8 cellular contexts compared by ENCODE assay signal in genomic region chrX:139931646-139932076, GRCh38. TPM values are rescaled to one million over a fixed set of nuclear protein-coding genes. Genes with fewer than 3 reads are reported as not detected.
DNase-seq lines count a peak whose midpoint lies in the region; ATAC-seq lines count a peak whose summit lies in the region.

No MANE protein-coding gene starts in this region.

- peaks cover 0 to 3% of the 10 kb centered on the region in 2 donors for H3K27me3 ChIP-seq in stomach smooth muscle (ENCODE audit: control insufficient read depth in 1 of 2, insufficient read depth in 2 of 2, low read length in 2 of 2)

- H3K4me1 ChIP-seq in stomach smooth muscle (ENCODE audit: control insufficient read depth, insufficient read depth, low read length): peaks cover 2% of the 10 kb centered on the region

- H3K4me3 ChIP-seq in stomach smooth muscle (ENCODE audit: low read length in 2 of 2): peak overlapping the region; percentile 68 to 76

- H3K9me3 ChIP-seq in stomach smooth muscle (ENCODE audit: control insufficient read depth in 2 of 2, low read length in 2 of 2): no peaks in the 10 kb centered on the region

- no peaks in the 10 kb centered on the region for H3K36me3 Mint-ChIP-seq in T-helper 2 cell treated with Interferon-gamma antibody and Interleukin-4, amounts not matched to agents 5 μg/mL and 100 μg/mL, for 36 hours (ENCODE audit: low read depth)
- H3K36me3 Mint-ChIP-seq in activated T-helper 2 cell treated with anti-CD3 and anti-CD28 coated beads, Interferon-gamma antibody, Interleukin-2, Interleukin-4, amounts not matched to agents 10 μg/mL and 5 μg/mL and 100 μg/mL, durations not matched to agents 14 hours and 24 hours and 36 hours (ENCODE audit: low read depth): peaks cover 12% of the 10 kb centered on the region
- H3K36me3 Mint-ChIP-seq in immature natural killer cell: no peaks in the 10 kb centered on the region

- no peak for ATAC-seq in GM19351 (IDR thresholded peaks at IDR 0.05; ENCODE audit: unreplicated experiment)

- no peak for DNase-seq in T-helper 2 cell treated with Interferon-gamma antibody and Interleukin-4, amounts not matched to agents 5 μg/mL and 100 μg/mL, for 36 hours (ENCODE audit: low spot score)
- DNase-seq in T-helper 2 cell: no peak
- DNase-seq in activated T-helper 2 cell treated with anti-CD3 and anti-CD28 coated beads, Interferon-gamma antibody, Interleukin-2, Interleukin-4, amounts not matched to agents 10 μg/mL and 5 μg/mL and 100 μg/mL, durations not matched to agents 14 hours and 24 hours and 36 hours (ENCODE audit: low spot score): no peak
- DNase-seq in immature natural killer cell: no peak
- no peak for DNase-seq in epidermal melanocyte (ENCODE audit: insufficient read length, low spot score)
- no peak for DNase-seq in cortex of kidney (lab: John Stamatoyannopoulos, UW)

- H3K27me3 Mint-ChIP-seq in T-helper 2 cell treated with Interferon-gamma antibody and Interleukin-4, amounts not matched to agents 5 μg/mL and 100 μg/mL, for 36 hours (ENCODE audit: low read depth): no peaks in the 10 kb centered on the region
- peaks cover 2% of the 10 kb centered on the region for H3K27me3 Mint-ChIP-seq in activated T-helper 2 cell treated with anti-CD3 and anti-CD28 coated beads, Interferon-gamma antibody, Interleukin-2, Interleukin-4, amounts not matched to agents 10 μg/mL and 5 μg/mL and 100 μg/mL, durations not matched to agents 14 hours and 24 hours and 36 hours (ENCODE audit: low read depth)
- peaks cover 6 to 9% (median 6%) of the 10 kb centered on the region in 3 donors for H3K27me3 Mint-ChIP-seq in immature natural killer cell (ENCODE audit: low read depth in 3 of 3)

- H3K4me1 Mint-ChIP-seq in T-helper 2 cell treated with Interferon-gamma antibody and Interleukin-4, amounts not matched to agents 5 μg/mL and 100 μg/mL, for 36 hours (ENCODE audit: low read depth): peaks cover 13% of the 10 kb centered on the region
- H3K4me1 Mint-ChIP-seq in activated T-helper 2 cell treated with anti-CD3 and anti-CD28 coated beads, Interferon-gamma antibody, Interleukin-2, Interleukin-4, amounts not matched to agents 10 μg/mL and 5 μg/mL and 100 μg/mL, durations not matched to agents 14 hours and 24 hours and 36 hours (ENCODE audit: low read depth): peaks cover 13% of the 10 kb centered on the region
- peaks cover 13 to 35% of the 10 kb centered on the region in 2 donors for H3K4me1 Mint-ChIP-seq in immature natural killer cell

- intact Hi-C loops in activated T-helper 2 cell treated with anti-CD3 and anti-CD28 coated beads, Interferon-gamma antibody, Interleukin-2, Interleukin-4, amounts not matched to agents 10 μg/mL and 5 μg/mL and 100 μg/mL, durations not matched to agents 14 hours and 24 hours and 36 hours (cut with micrococcal nuclease): loop anchor here (2.0 kb wide), 2 partner anchors 23 to 165 kb away; no protein-coding TSS in a partner anchor

- peak overlapping the region; percentile 67 for H3K27ac Mint-ChIP-seq in T-helper 2 cell treated with Interferon-gamma antibody and Interleukin-4, amounts not matched to agents 5 μg/mL and 100 μg/mL, for 36 hours
- H3K27ac Mint-ChIP-seq in activated T-helper 2 cell treated with anti-CD3 and anti-CD28 coated beads, Interferon-gamma antibody, Interleukin-2, Interleukin-4, amounts not matched to agents 10 μg/mL and 5 μg/mL and 100 μg/mL, durations not matched to agents 14 hours and 24 hours and 36 hours: peak overlapping the region; percentile 68
- H3K27ac Mint-ChIP-seq in immature natural killer cell: peak overlapping the region; percentile 40 to 73 (median 60)

- peak overlapping the region; percentile 31 for H3K27ac ChIP-seq in stomach smooth muscle (ENCODE audit: low read length)

- H3K4me3 Mint-ChIP-seq in T-helper 2 cell treated with Interferon-gamma antibody and Interleukin-4, amounts not matched to agents 5 μg/mL and 100 μg/mL, for 36 hours: peak overlapping the region; percentile 78
- peak overlapping the region; percentile 77 for H3K4me3 Mint-ChIP-seq in activated T-helper 2 cell treated with anti-CD3 and anti-CD28 coated beads, Interferon-gamma antibody, Interleukin-2, Interleukin-4, amounts not matched to agents 10 μg/mL and 5 μg/mL and 100 μg/mL, durations not matched to agents 14 hours and 24 hours and 36 hours (ENCODE audit: low read depth)
- peak overlapping the region; percentile 68 to 84 (median 81) for H3K4me3 Mint-ChIP-seq in immature natural killer cell

- H3K9me3 Mint-ChIP-seq in T-helper 2 cell treated with Interferon-gamma antibody and Interleukin-4, amounts not matched to agents 5 μg/mL and 100 μg/mL, for 36 hours: no peaks in the 10 kb centered on the region
- no peaks in the 10 kb centered on the region for H3K9me3 Mint-ChIP-seq in activated T-helper 2 cell treated with anti-CD3 and anti-CD28 coated beads, Interferon-gamma antibody, Interleukin-2, Interleukin-4, amounts not matched to agents 10 μg/mL and 5 μg/mL and 100 μg/mL, durations not matched to agents 14 hours and 24 hours and 36 hours
- H3K9me3 Mint-ChIP-seq in immature natural killer cell: no peaks in the 10 kb centered on the region

- peak overlapping the region; percentile 47 to 74 for H3K9ac ChIP-seq in stomach smooth muscle (ENCODE audit: low read length in 2 of 2)

- no peaks in the 10 kb centered on the region for H3K36me3 ChIP-seq in stomach smooth muscle (ENCODE audit: control insufficient read depth in 2 of 2, insufficient read depth in 2 of 2, low read length in 2 of 2)

RNA-seq across cellular contexts. Expression of gene ATP11C, which starts 1.2 kb away (rescaled TPM):
- 19.3 and 23.8 TPM in 2 replicates for total RNA-seq in activated T-helper 2 cell treated with anti-CD3 and anti-CD28 coated beads, Interferon-gamma antibody, Interleukin-2, Interleukin-4, amounts not matched to agents 10 μg/mL and 5 μg/mL and 100 μg/mL, durations not matched to agents 14 hours and 24 hours and 36 hours
- polyA plus RNA-seq in immature natural killer cell: 1 to 10 TPM; 1.5 to 3.6 (median 2.9) TPM

RNA-seq across cellular contexts. Expression of gene CXorf66, which starts 33.7 kb away (rescaled TPM):
- total RNA-seq in activated T-helper 2 cell treated with anti-CD3 and anti-CD28 coated beads, Interferon-gamma antibody, Interleukin-2, Interleukin-4, amounts not matched to agents 10 μg/mL and 5 μg/mL and 100 μg/mL, durations not matched to agents 14 hours and 24 hours and 36 hours: not detected in 2 replicates
- not detected for polyA plus RNA-seq in immature natural killer cell
